In the genomic region with DNA sequence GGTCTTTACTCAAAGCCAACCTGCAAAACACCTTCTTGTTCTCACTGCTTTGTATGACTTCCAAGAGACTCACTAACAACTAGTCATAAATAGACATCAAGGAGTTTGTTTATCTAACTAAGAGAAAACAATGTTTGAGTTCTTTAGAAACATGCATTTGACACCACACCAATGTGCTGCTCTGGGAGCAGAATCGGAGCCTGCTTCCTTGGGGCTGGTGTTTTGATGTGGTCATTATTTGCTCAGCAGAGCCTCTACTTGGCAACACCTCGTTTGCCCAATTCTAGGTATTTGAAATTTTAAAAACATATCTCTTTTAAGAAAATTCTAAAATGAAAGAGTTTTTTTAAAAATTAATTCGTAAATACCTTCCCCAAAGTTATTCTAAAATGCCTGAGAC, we compare ENCODE assay signal across 16 cellular contexts.
DNase-seq lines count a peak whose midpoint lies in the region; ATAC-seq and TF ChIP-seq lines count a peak whose summit lies in the region.
"Had no signal": no experiment of that assay in that cellular context is flagged by ENCODE, and none has a peak within 500 bp of the region (broad histone marks: within the 10 kb centered on the region; RNA-seq: fewer than 3 reads in every experiment).

No MANE protein-coding gene starts in this region.

- peak overlapping the region; percentile 95 to 99 for H3K27ac Mint-ChIP-seq in natural killer cell treated with Interleukin-12 subunit alpha and Interleukin-12 subunit beta and Interleukin-15 and Interleukin-18, amount 100 ng/mL, for 72 hours
- H3K27ac Mint-ChIP-seq in natural killer cell, result peak overlapping the region in 1 of 2 donors; percentile 96
- H3K27ac Mint-ChIP-seq in T-cell, result peak overlapping the region; percentile 99 to 100
- H3K27ac Mint-ChIP-seq in activated naive CD8-positive, alpha-beta T cell treated with anti-CD3 and anti-CD28 coated beads, Interleukin-2, amount 10 ng/mL, durations not matched to agents 7 days and 5 days, result peak overlapping the region; percentile 79

- H3K27me3 ChIP-seq in subcutaneous abdominal adipose tissue (ENCODE audit: control insufficient read depth in 5 of 5, insufficient read depth in 4 of 5, low read length in 5 of 5) (no peaks in the 10 kb centered on the region), smooth muscle cell (ENCODE audit: low read depth) (peaks cover 36% of the 10 kb centered on the region)
- H3K27me3 ChIP-seq: esophagus muscularis mucosa, SJSA1 had no signal

- no peaks in the 10 kb centered on the region for H3K79me2 ChIP-seq in smooth muscle cell (ENCODE audit: low read depth)

- POLR2A ChIA-PET in T-cell (lab: Charles Lee), result interaction anchor here (0.6 to 1.2 kb wide), 4 partner anchors 11 to 129 kb away, joined by 3 read pairs; no protein-coding TSS in a partner anchor
- POLR2A ChIA-PET in activated naive CD8-positive, alpha-beta T cell treated with anti-CD3 and anti-CD28 coated beads, Interleukin-2, amount 10 ng/mL, durations not matched to agents 7 days and 5 days (lab: Charles Lee), result interaction anchor here (1.0 to 2.4 kb wide), 3 partner anchors 10 to 175 kb away, joined by 3 to 11 read pairs (median 9); no protein-coding TSS in a partner anchor

- H3K4me1 ChIP-seq in subcutaneous abdominal adipose tissue (ENCODE audit: control insufficient read depth in 5 of 5, insufficient read depth in 5 of 5, low read length in 5 of 5) (peaks cover 0 to 40% (median 29%) of the 10 kb centered on the region in 5 donors), smooth muscle cell (ENCODE audit: low read depth) (no peaks in the 10 kb centered on the region)

- no peak for ATAC-seq in natural killer cell treated with Interleukin-12 subunit alpha and Interleukin-12 subunit beta and Interleukin-15 and Interleukin-18, amount 100 ng/mL, for 72 hours
- ATAC-seq in natural killer cell (no peak), T-cell (replicated peaks in 1 of 4) (peak; percentile 31 to 44 (median 40)), SK-N-SH treated with all-trans-retinoic acid at 6 μM for 48 hours (no peak)
- ATAC-seq in activated naive CD8-positive, alpha-beta T cell treated with anti-CD3 and anti-CD28 coated beads, Interleukin-2, amount 10 ng/mL, durations not matched to agents 7 days and 5 days (ENCODE audit: low read depth), result peak; percentile 37

- H3K4me3 ChIP-seq in subcutaneous abdominal adipose tissue (ENCODE audit: low read depth in 1 of 5, low read length in 5 of 5) (no peak overlapping the region), smooth muscle cell (no peak overlapping the region)
- H3K4me3 ChIP-seq: esophagus muscularis mucosa, SJSA1 had no signal

- peaks cover 64 to 69% of the 10 kb centered on the region in 2 donors for H3K4me1 Mint-ChIP-seq in natural killer cell treated with Interleukin-12 subunit alpha and Interleukin-12 subunit beta and Interleukin-15 and Interleukin-18, amount 100 ng/mL, for 72 hours (ENCODE audit: low read depth in 2 of 2)
- H3K4me1 Mint-ChIP-seq in natural killer cell, result peaks cover 45 to 53% of the 10 kb centered on the region in 2 donors
- H3K4me1 Mint-ChIP-seq in T-cell, result peaks cover 74 to 91% (median 83%) of the 10 kb centered on the region in 3 donors
- peaks cover 69% of the 10 kb centered on the region for H3K4me1 Mint-ChIP-seq in activated naive CD8-positive, alpha-beta T cell treated with anti-CD3 and anti-CD28 coated beads, Interleukin-2, amount 10 ng/mL, durations not matched to agents 7 days and 5 days

- no peaks in the 10 kb centered on the region for H3K36me3 ChIP-seq in subcutaneous abdominal adipose tissue (ENCODE audit: control insufficient read depth in 5 of 5, insufficient read depth in 5 of 5, low read length in 5 of 5)
- no peaks in the 10 kb centered on the region for H3K36me3 ChIP-seq in smooth muscle cell (ENCODE audit: low read depth)
- H3K36me3 ChIP-seq: esophagus muscularis mucosa, SJSA1 had no signal

- H3K9me3 Mint-ChIP-seq in natural killer cell treated with Interleukin-12 subunit alpha and Interleukin-12 subunit beta and Interleukin-15 and Interleukin-18, amount 100 ng/mL, for 72 hours, result no peaks in the 10 kb centered on the region
- no peaks in the 10 kb centered on the region for H3K9me3 Mint-ChIP-seq in natural killer cell
- no peaks in the 10 kb centered on the region for H3K9me3 Mint-ChIP-seq in T-cell
- no peaks in the 10 kb centered on the region for H3K9me3 Mint-ChIP-seq in activated naive CD8-positive, alpha-beta T cell treated with anti-CD3 and anti-CD28 coated beads, Interleukin-2, amount 10 ng/mL, durations not matched to agents 7 days and 5 days

- no peaks in the 10 kb centered on the region for H3K9me3 ChIP-seq in subcutaneous abdominal adipose tissue (ENCODE audit: control insufficient read depth in 5 of 5, low read length in 5 of 5)
- H3K9me3 ChIP-seq in smooth muscle cell (replicated peaks; ENCODE audit: low read depth), result no peaks in the 10 kb centered on the region
- H3K9me3 ChIP-seq: esophagus muscularis mucosa had no signal

- no peak overlapping the region for H2AFZ ChIP-seq in smooth muscle cell (ENCODE audit: low read depth)

- H3K4me3 Mint-ChIP-seq in natural killer cell treated with Interleukin-12 subunit alpha and Interleukin-12 subunit beta and Interleukin-15 and Interleukin-18, amount 100 ng/mL, for 72 hours, result peak overlapping the region; percentile 59
- H3K4me3 Mint-ChIP-seq in natural killer cell (no peak overlapping the region), T-cell (peak overlapping the region in 2 of 3 donors; percentile 78 to 80)
- H3K4me3 Mint-ChIP-seq in activated naive CD8-positive, alpha-beta T cell treated with anti-CD3 and anti-CD28 coated beads, Interleukin-2, amount 10 ng/mL, durations not matched to agents 7 days and 5 days, result peak overlapping the region; percentile 62

- H3K4me2 ChIP-seq in smooth muscle cell, result no peak overlapping the region

- intact Hi-C loops in natural killer cell (cut with micrococcal nuclease), result no loop called here

- no peak for TF ChIP-seq CTCF in natural killer cell (IDR thresholded peaks at IDR 0.05)
- no peak for TF ChIP-seq CTCF in smooth muscle cell (IDR thresholded peaks at IDR 0.05; ENCODE audit: borderline replicate concordance, insufficient read depth, poor library complexity, severe bottlenecking)

- H3K27ac ChIP-seq in subcutaneous abdominal adipose tissue (ENCODE audit: low read depth, low read length) (peak overlapping the region; percentile 9), smooth muscle cell (ENCODE audit: low read depth) (no peak overlapping the region)
- H3K27ac ChIP-seq: esophagus muscularis mucosa, HL-60, SJSA1 had no signal

- 86% methylated on average over 3 of the region's 3 CpGs for WGBS in smooth muscle cell (ENCODE audit: low lambda C conversion rate)

- no peaks in the 10 kb centered on the region for H3K27me3 Mint-ChIP-seq in natural killer cell treated with Interleukin-12 subunit alpha and Interleukin-12 subunit beta and Interleukin-15 and Interleukin-18, amount 100 ng/mL, for 72 hours
- no peaks in the 10 kb centered on the region for H3K27me3 Mint-ChIP-seq in natural killer cell (ENCODE audit: low read depth in 2 of 2)
- H3K27me3 Mint-ChIP-seq in T-cell, result no peaks in the 10 kb centered on the region
- H3K27me3 Mint-ChIP-seq in activated naive CD8-positive, alpha-beta T cell treated with anti-CD3 and anti-CD28 coated beads, Interleukin-2, amount 10 ng/mL, durations not matched to agents 7 days and 5 days, result no peaks in the 10 kb centered on the region

- CTCF ChIA-PET in T-cell (lab: Charles Lee), result interaction anchor here (0.6 to 1.7 kb wide), 6 partner anchors 9 to 171 kb away, joined by 3 to 6 read pairs (median 4); no protein-coding TSS in a partner anchor

- no peaks in the 10 kb centered on the region for H3F3A ChIP-seq in smooth muscle cell (ENCODE audit: low read depth)

- H3K9ac ChIP-seq in subcutaneous abdominal adipose tissue (ENCODE audit: low read length in 5 of 5), result no peak overlapping the region
- no peak overlapping the region for H3K9ac ChIP-seq in smooth muscle cell (ENCODE audit: low read depth)

- no peaks in the 10 kb centered on the region for H3K36me3 Mint-ChIP-seq in natural killer cell treated with Interleukin-12 subunit alpha and Interleukin-12 subunit beta and Interleukin-15 and Interleukin-18, amount 100 ng/mL, for 72 hours
- H3K36me3 Mint-ChIP-seq in natural killer cell (no peaks in the 10 kb centered on the region), T-cell (peaks cover 33% of the 10 kb centered on the region)
- peaks cover 36% of the 10 kb centered on the region for H3K36me3 Mint-ChIP-seq in activated naive CD8-positive, alpha-beta T cell treated with anti-CD3 and anti-CD28 coated beads, Interleukin-2, amount 10 ng/mL, durations not matched to agents 7 days and 5 days

- H4K20me1 ChIP-seq in smooth muscle cell (ENCODE audit: low read depth), result no peaks in the 10 kb centered on the region

- DNase-seq in natural killer cell treated with Interleukin-12 subunit alpha and Interleukin-12 subunit beta and Interleukin-15 and Interleukin-18, amount 100 ng/mL, for 72 hours (ENCODE audit: low spot score), result no peak
- DNase-seq in natural killer cell (no peak), T-cell (peak in 10 of 34 experiments; percentile 16 to 43 (median 26)), putamen (ENCODE audit: low spot score) (no peak), smooth muscle cell (lab: John Stamatoyannopoulos, UW; ENCODE audit: unreplicated experiment) (no peak)
- DNase-seq in activated naive CD8-positive, alpha-beta T cell treated with anti-CD3 and anti-CD28 coated beads, Interleukin-2, amount 10 ng/mL, durations not matched to agents 7 days and 5 days, result no peak
- DNase-seq: AML-193, KBM-7, mesenchymal stem cell, NCI-H1417 treated with DMSO at 0.1 percent for 48 hours, NCI-H446 had no signal

TF ChIP-seq in SK-N-SH treated with all-trans-retinoic acid at 6 μM for 48 hours, 23 proteins besides CTCF, POLR2A, EP300 and RAD21 (continues in another document):
- no peak for TF ChIP-seq CSDC2 (CRISPR knock-in tag; IDR thresholded peaks at IDR 0.05)

Comparison
In these comparisons a context has a peak if more than half of its experiments do, and no peak if none do; other contexts are left out.
1. ATAC-seq: peak in T-cell (4 of 4) and activated naive CD8-positive, alpha-beta T cell treated with anti-CD3 and anti-CD28 coated beads, Interleukin-2, amount 10 ng/mL, durations not matched to agents 7 days and 5 days (single experiment); none in natural killer cell treated with Interleukin-12 subunit alpha and Interleukin-12 subunit beta and Interleukin-15 and Interleukin-18, amount 100 ng/mL, for 72 hours (0 of 2), natural killer cell (0 of 3) and SK-N-SH treated with all-trans-retinoic acid at 6 μM for 48 hours (single experiment).